10 cellular contexts compared by ENCODE assay signal in genomic region chr11:10752486-10752885, GRCh38. TPM values are rescaled to one million over a fixed set of nuclear protein-coding genes. Genes with fewer than 3 reads are reported as not detected.
DNase-seq lines count a peak whose midpoint lies in the region; ATAC-seq, FAIRE-seq and TF ChIP-seq lines count a peak whose summit lies in the region.
"Had no signal": no experiment of that assay in that cellular context is flagged by ENCODE, and none has a peak within 500 bp of the region (broad histone marks: within the 10 kb centered on the region; RNA-seq: fewer than 3 reads in every experiment).

No MANE protein-coding gene starts in this region.

- TF ChIP-seq POLR2A in vagina (IDR thresholded peaks at IDR 0.05): no peak

- no peak overlapping the region for H3K27ac ChIP-seq in effector memory CD4-positive, alpha-beta T cell (ENCODE audit: insufficient read depth, low read length, poor library complexity, severe bottlenecking)
- H3K27ac ChIP-seq in vagina: no peak overlapping the region
- H3K27ac ChIP-seq: cardiac muscle cell had no signal

- TF ChIP-seq CTCF in D721Med (IDR thresholded peaks at IDR 0.05; ENCODE audit: insufficient read depth, missing control alignments) (no peak), vagina (IDR thresholded peaks at IDR 0.05) (no peak)

- no peak for ATAC-seq in GM21367 (IDR thresholded peaks at IDR 0.05; ENCODE audit: unreplicated experiment)

- H3K4me3 ChIP-seq in MG63 (peak overlapping the region; percentile 96), neuron (ENCODE audit: low read length) (peak overlapping the region; percentile 94), vagina (peak overlapping the region in 1 of 2 donors; percentile 84)
- peak overlapping the region; percentile 92 for H3K4me3 ChIP-seq in effector memory CD4-positive, alpha-beta T cell (ENCODE audit: insufficient read depth, low read depth, low read length, poor library complexity, severe bottlenecking)

- intact Hi-C loops in vagina (cut with DNase I): no loop called here

- no peak overlapping the region for H2AFZ ChIP-seq in neuron (ENCODE audit: low read depth, low read length)

- no peaks in the 10 kb centered on the region for H3K27me3 ChIP-seq in MG63
- no peaks in the 10 kb centered on the region for H3K27me3 ChIP-seq in effector memory CD4-positive, alpha-beta T cell (replicated peaks; ENCODE audit: control insufficient read depth, insufficient read depth, low read length, poor library complexity, severe bottlenecking)
- no peaks in the 10 kb centered on the region for H3K27me3 ChIP-seq in neuron (ENCODE audit: insufficient read depth, low read length)
- H3K27me3 ChIP-seq in vagina: no peaks in the 10 kb centered on the region
- H3K27me3 ChIP-seq: cardiac muscle cell had no signal

- H3K36me3 ChIP-seq in MG63 (peaks cover 41% of the 10 kb centered on the region), neuron (ENCODE audit: insufficient read depth, low read length) (peaks cover 32% of the 10 kb centered on the region), vagina (peaks cover 0 to 36% of the 10 kb centered on the region in 2 donors)
- H3K36me3 ChIP-seq in effector memory CD4-positive, alpha-beta T cell (ENCODE audit: control insufficient read depth, insufficient read depth, low read length): peaks cover 29% of the 10 kb centered on the region

- FAIRE-seq in D721Med (lab: Jason Lieb, UNC): peak; percentile 48

- DNase-seq in D721Med (ENCODE audit: insufficient read length, low spot score): no peak
- no peak for DNase-seq in MG63
- DNase-seq in effector memory CD4-positive, alpha-beta T cell: no peak
- DNase-seq in vagina (ENCODE audit: extremely low spot score in 2 of 2): no peak
- DNase-seq in AG20443 (ENCODE audit: low spot score): no peak
- no peak for DNase-seq in stimulated activated naive CD4-positive, alpha-beta T cell (lab: John Stamatoyannopoulos, UW)
- DNase-seq: T1000 had no signal

- H3K4me1 ChIP-seq in effector memory CD4-positive, alpha-beta T cell (ENCODE audit: control insufficient read depth, insufficient read depth, low read length, poor library complexity, severe bottlenecking): peaks cover 13% of the 10 kb centered on the region
- H3K4me1 ChIP-seq in neuron (ENCODE audit: insufficient read depth, low read length): peaks cover 5% of the 10 kb centered on the region
- H3K4me1 ChIP-seq in vagina: peaks cover 14% of the 10 kb centered on the region

- H3K9me3 ChIP-seq in MG63: no peaks in the 10 kb centered on the region
- no peaks in the 10 kb centered on the region for H3K9me3 ChIP-seq in effector memory CD4-positive, alpha-beta T cell (ENCODE audit: control insufficient read depth, low read length)
- no peaks in the 10 kb centered on the region for H3K9me3 ChIP-seq in neuron (ENCODE audit: low read length)
- no peaks in the 10 kb centered on the region for H3K9me3 ChIP-seq in vagina

RNA-seq across cellular contexts. Expression of gene CTR9, which starts 1.4 kb away (rescaled TPM):
- 7.6 and 7.8 TPM in 2 replicates for total RNA-seq in MG63 (2014; rRNA removed; shearing (Covaris generic); ENCODE audit: low replicate concordance)
- total RNA-seq in vagina: 20.6 TPM

RNA-seq across cellular contexts. Expression of gene EIF4G2, which starts 56.2 kb away (rescaled TPM):
- total RNA-seq in MG63 (2014; rRNA removed; shearing (Covaris generic); ENCODE audit: low replicate concordance): 831 and 1,059 TPM in 2 replicates
- total RNA-seq in vagina: 368 TPM

RNA-seq across cellular contexts. Expression of gene IRAG1, which starts 58.9 kb away (rescaled TPM):
- total RNA-seq in MG63 (2014; rRNA removed; shearing (Covaris generic); ENCODE audit: low replicate concordance): not detected in 2 replicates
- total RNA-seq in vagina: 18.2 TPM

Comparison
In these comparisons a context has a peak if more than half of its experiments do, and no peak if none do; other contexts are left out.
1. RNA of gene IRAG1, which starts 58.9 kb away (total RNA-seq): 18.2 TPM in vagina (single experiment); not detected in MG63; every median in the first group is over 10 times any median in the second.